8 cellular contexts compared by ENCODE assay signal in the genomic region with DNA sequence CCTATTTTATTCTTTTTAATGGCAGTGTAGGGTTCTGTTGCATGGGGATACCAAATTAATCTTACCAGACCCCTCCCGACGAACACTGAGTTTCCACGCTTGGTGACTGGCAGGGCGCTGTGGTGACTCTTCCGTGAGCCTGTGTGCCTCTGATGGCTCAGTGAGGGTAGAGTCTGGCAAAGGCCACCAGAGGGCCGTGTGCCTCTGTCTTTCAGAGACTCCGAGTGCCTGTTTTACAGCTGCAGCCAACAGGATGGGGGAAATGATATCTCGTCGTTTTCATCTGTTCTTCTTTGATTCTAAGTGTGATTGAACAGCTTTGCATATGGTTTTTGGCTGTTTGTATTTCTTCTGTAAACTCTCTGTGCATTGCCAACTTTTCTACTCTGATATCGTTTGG.
DNase-seq lines count a peak whose midpoint lies in the region; ATAC-seq and TF ChIP-seq lines count a peak whose summit lies in the region.

No MANE protein-coding gene starts in this region.

- DNase-seq in GM10266 (ENCODE audit: extremely low spot score), result peak; percentile 75
- peak; percentile 93 for DNase-seq in Jurkat, Clone E6-1 (ENCODE audit: low read depth, low spot score)
- DNase-seq in SK-N-SH, result peak; percentile 83
- peak; percentile 11 for DNase-seq in astrocyte of the cerebellum (ENCODE audit: low read depth)
- DNase-seq in iPS-NIHi7 (ENCODE audit: extremely low spot score), result peak; percentile 83
- peak in 3 of 4 experiments; percentile 2 to 16 (median 14) for DNase-seq in stimulated activated CD4-positive, alpha-beta T cell treated with anti-CD3 and anti-CD28 coated beads, Interleukin-1b, Interleukin-23, amount 100 ng/mL, for 24 hours (ENCODE audit: low read depth in 4 of 4, low spot score in 1 of 4)
- DNase-seq in foreskin melanocyte, result no peak

- TF ChIP-seq CTCF in GM10266 (IDR thresholded peaks at IDR 0.05; ENCODE audit: control insufficient read depth, insufficient read depth, low read depth, missing control alignments), result peak; percentile 76
- TF ChIP-seq CTCF in SK-N-SH (IDR thresholded peaks at IDR 0.05), result peak; percentile 41
- peak; percentile 72 for TF ChIP-seq CTCF in astrocyte of the cerebellum (IDR thresholded peaks at IDR 0.05; ENCODE audit: low read depth, low read length, missing control alignments)

- ATAC-seq in GM21723 (IDR thresholded peaks at IDR 0.05; ENCODE audit: unreplicated experiment), result peak; percentile 97

- H3K4me3 ChIP-seq in Jurkat, Clone E6-1 (ENCODE audit: low read length), result no peak overlapping the region
- H3K4me3 ChIP-seq in SK-N-SH (ENCODE audit: low read depth in 2 of 2, low read length in 1 of 2), result no peak overlapping the region
- H3K4me3 ChIP-seq in astrocyte of the cerebellum (ENCODE audit: low read depth, low read length), result no peak overlapping the region

- no peak for TF ChIP-seq EP300 in SK-N-SH (IDR thresholded peaks at IDR 0.05; ENCODE audit: borderline replicate concordance in 1 of 2, low read depth in 1 of 2, low read length in 1 of 2)

- no peaks in the 10 kb centered on the region for H3F3A ChIP-seq in SK-N-SH (replicated peaks; ENCODE audit: insufficient read depth)

- TF ChIP-seq RAD21 in SK-N-SH (IDR thresholded peaks at IDR 0.05; ENCODE audit: low read length), result peak; percentile 92

- peaks cover 24 to 55% of the 10 kb centered on the region in 2 experiments for H3K36me3 ChIP-seq in SK-N-SH (replicated peaks in 1 of 2; ENCODE audit: control insufficient read depth in 1 of 2, insufficient read depth in 2 of 2, low read length in 1 of 2)

- no peak overlapping the region for H3K4me2 ChIP-seq in SK-N-SH

- no peaks in the 10 kb centered on the region for H3K27me3 ChIP-seq in SK-N-SH (ENCODE audit: insufficient read depth)

- CTCF ChIA-PET in SK-N-SH (lab: Yijun Ruan, JAX), result interaction anchor here (0.6 to 12.6 kb wide), 36 partner anchors 9 to 285 kb away, joined by 3 to 191 read pairs (median 5); no protein-coding TSS in a partner anchor

- no peaks in the 10 kb centered on the region for H3K9me3 ChIP-seq in SK-N-SH

- H3K9ac ChIP-seq in SK-N-SH, result no peak overlapping the region

- no peaks in the 10 kb centered on the region for H3K79me2 ChIP-seq in SK-N-SH (ENCODE audit: insufficient read depth)

- H3K9me2 ChIP-seq in SK-N-SH, result no peaks in the 10 kb centered on the region

- H3K27ac ChIP-seq in SK-N-SH (ENCODE audit: low read depth in 2 of 2, low read length in 1 of 2), result no peak overlapping the region

- no peaks in the 10 kb centered on the region for H4K20me1 ChIP-seq in SK-N-SH (ENCODE audit: insufficient read depth)

- POLR2A ChIA-PET in SK-N-SH (lab: Yijun Ruan, JAX), result no interaction called here

- H3K4me1 ChIP-seq in SK-N-SH (ENCODE audit: control insufficient read depth in 1 of 2, insufficient read depth in 2 of 2, low read depth in 1 of 2, low read length in 1 of 2), result no peaks in the 10 kb centered on the region

- 68% methylated on average over 10 of the region's 10 CpGs for WGBS in SK-N-SH (ENCODE audit: low lambda C conversion rate)

- H2AFZ ChIP-seq in SK-N-SH (ENCODE audit: low read depth), result no peak overlapping the region

- in situ Hi-C loops in astrocyte of the cerebellum (cut with HindIII; ENCODE audit: low sequenced_read_pairs), result no loop called here

TF ChIP-seq in SK-N-SH, 30 proteins besides CTCF, POLR2A, EP300 and RAD21:
- TF ChIP-seq MXI1 (IDR thresholded peaks at IDR 0.05; ENCODE audit: low read depth, low read length) (no peak), RCOR1 (IDR thresholded peaks at IDR 0.05; ENCODE audit: low read length) (peak; percentile 48; the same call in 1 of the 2 replicates), TCF12 (IDR thresholded peaks at IDR 0.05) (no peak), NFIC (IDR thresholded peaks at IDR 0.05; ENCODE audit: borderline replicate concordance) (no peak), GATA2 (CRISPR knock-in tag; IDR thresholded peaks at IDR 0.05) (peak; percentile 62; the same call in 1 of the 2 replicates), SMC3 (IDR thresholded peaks at IDR 0.05; ENCODE audit: low read depth, low read length) (peak; percentile 67; the same call in 1 of the 2 replicates), CHD2 (IDR thresholded peaks at IDR 0.05; ENCODE audit: low read length, partially characterized antibody) (peak; percentile 22)
